14 cellular contexts compared by ENCODE assay signal in genomic region chr7:79504607-79505389, GRCh38. TPM values are rescaled to one million over a fixed set of nuclear protein-coding genes. Genes with fewer than 3 reads are reported as not detected.
DNase-seq lines count a peak whose midpoint lies in the region; ATAC-seq and TF ChIP-seq lines count a peak whose summit lies in the region.
"Had no signal": no experiment of that assay in that cellular context is flagged by ENCODE, and none has a peak within 500 bp of the region (broad histone marks: within the 10 kb centered on the region; RNA-seq: fewer than 3 reads in every experiment).

No MANE protein-coding gene starts in this region.

- no peak overlapping the region for H3K4me3 ChIP-seq in gastrocnemius medialis
- H3K4me3 ChIP-seq: breast epithelium had no signal

- no peak for TF ChIP-seq CTCF in gastrocnemius medialis (IDR thresholded peaks at IDR 0.05 in 4 of 5, conservative IDR thresholded peaks at IDR 0.05 in 1 of 5)

- DNase-seq in DMS 273 (lab: John Stamatoyannopoulos, UW; ENCODE audit: unreplicated experiment) (peak; percentile 15), DMS 273 treated with DMSO at 0.1 percent for 48 hours (lab: John Stamatoyannopoulos, UW) (no peak), astrocyte of the hippocampus (ENCODE audit: low read depth, low spot score) (peak; percentile 28), iris pigment epithelial cell (ENCODE audit: low read depth) (peak; percentile 55), superior temporal gyrus (ENCODE audit: extremely low spot score) (peak; percentile 53), gastrocnemius medialis (no peak), DMS79 treated with DMSO at 0.1 percent for 48 hours (lab: John Stamatoyannopoulos, UW) (no peak), NCI-H2227 (lab: John Stamatoyannopoulos, UW; ENCODE audit: unreplicated experiment) (no peak)
- DNase-seq: activated T-cell treated with anti-CD3 and anti-CD28 coated beads for 4 hours; NCI-H1092 treated with DMSO at 0.1 percent for 48 hours; stimulated activated CD4-positive, alpha-beta T cell treated with anti-CD3 and anti-CD28 coated beads, Interleukin-2, amount 100 ng/mL, for 24 hours had no signal

- H3K36me3 ChIP-seq in gastrocnemius medialis, result no peaks in the 10 kb centered on the region
- H3K36me3 ChIP-seq: breast epithelium had no signal

- H3K27ac ChIP-seq in gastrocnemius medialis, result no peak overlapping the region
- H3K27ac ChIP-seq: 22Rv1, breast epithelium had no signal

- H3K9me3 ChIP-seq in gastrocnemius medialis, result no peaks in the 10 kb centered on the region
- H3K9me3 ChIP-seq: breast epithelium had no signal

- intact Hi-C loops in gastrocnemius medialis (cut with DNase I; ENCODE audit: low total_unique reads), result no loop called here

- in situ Hi-C loops in gastrocnemius medialis (cut with MboI; ENCODE audit: low sequenced_read_pairs in 4 of 4), result no loop called here

- H3K4me1 ChIP-seq in gastrocnemius medialis, result no peaks in the 10 kb centered on the region
- H3K4me1 ChIP-seq: breast epithelium had no signal

- no peaks in the 10 kb centered on the region for H3K27me3 ChIP-seq in gastrocnemius medialis
- H3K27me3 ChIP-seq: breast epithelium had no signal

- no peak for TF ChIP-seq POLR2A in gastrocnemius medialis (IDR thresholded peaks at IDR 0.05)

- ATAC-seq in gastrocnemius medialis, result no peak
- ATAC-seq: naive thymus-derived CD4-positive, alpha-beta T cell had no signal

RNA-seq across cellular contexts. Expression of gene MAGI2, which starts 51.3 kb away (rescaled TPM):
- 1 to 10 TPM in 2 of 4 donors, under 1 TPM in 2; 0.90 to 2.4 (median 0.99) TPM for total RNA-seq in gastrocnemius medialis

Comparison
In these comparisons a context has a peak if more than half of its experiments do, and no peak if none do; other contexts are left out.
1. DNase-seq: peak in DMS 273 (single experiment), astrocyte of the hippocampus (single experiment), iris pigment epithelial cell (single experiment) and superior temporal gyrus (single experiment); none in DMS 273 treated with DMSO at 0.1 percent for 48 hours (single experiment), gastrocnemius medialis (0 of 2), DMS79 treated with DMSO at 0.1 percent for 48 hours (single experiment) and NCI-H2227 (single experiment).